14 cellular contexts compared by ENCODE assay signal in genomic region chr10:96325719-96326373, GRCh38. TPM values are rescaled to one million over a fixed set of nuclear protein-coding genes. Genes with fewer than 3 reads are reported as not detected.
DNase-seq lines count a peak whose midpoint lies in the region; ATAC-seq and TF ChIP-seq lines count a peak whose summit lies in the region.
"Had no signal": no experiment of that assay in that cellular context is flagged by ENCODE, and none has a peak within 500 bp of the region (broad histone marks: within the 10 kb centered on the region; RNA-seq: fewer than 3 reads in every experiment).

No MANE protein-coding gene starts in this region.

- H3K4me3 ChIP-seq in MG63 (no peak overlapping the region), suprapubic skin (no peak overlapping the region)
- H3K4me3 ChIP-seq: gastrocnemius medialis, lower lobe of right lung, thyroid gland had no signal

- H3K9me3 ChIP-seq in MG63: no peaks in the 10 kb centered on the region
- H3K9me3 ChIP-seq in suprapubic skin: no peaks in the 10 kb centered on the region
- H3K9me3 ChIP-seq: gastrocnemius medialis, lower lobe of right lung, thyroid gland had no signal

- H3K36me3 ChIP-seq in MG63 (no peaks in the 10 kb centered on the region), suprapubic skin (no peaks in the 10 kb centered on the region)
- H3K36me3 ChIP-seq: gastrocnemius medialis, lower lobe of right lung, thyroid gland had no signal

- no peaks in the 10 kb centered on the region; the same call in 1 of the 2 replicates for H3K27me3 ChIP-seq in MG63
- H3K27me3 ChIP-seq in suprapubic skin: peaks cover 37% of the 10 kb centered on the region
- H3K27me3 ChIP-seq: gastrocnemius medialis, thyroid gland had no signal

- TF ChIP-seq CTCF in suprapubic skin (IDR thresholded peaks at IDR 0.05): no peak

- DNase-seq in MG63: no peak
- DNase-seq in ureter (ENCODE audit: low spot score): no peak
- no peak for DNase-seq in suprapubic skin (ENCODE audit: low spot score in 2 of 2)
- no peak for DNase-seq in UCSD-AML1 (lab: John Stamatoyannopoulos, UW; ENCODE audit: unreplicated experiment)
- DNase-seq: activated CD4-positive, alpha-beta T cell treated with anti-CD3 and anti-CD28 coated beads for 1 hour; gastrocnemius medialis; lower lobe of right lung; stimulated activated CD4-positive, alpha-beta T cell treated with anti-CD3 and anti-CD28 coated beads, Interleukin-4, amount 100 ng/mL, for 24 hours; thyroid gland had no signal

- no peak overlapping the region for H3K27ac ChIP-seq in suprapubic skin
- H3K27ac ChIP-seq: gastrocnemius medialis, lower lobe of right lung, parathyroid adenoma, thyroid gland had no signal

- no peak for TF ChIP-seq POLR2A in suprapubic skin (IDR thresholded peaks at IDR 0.05)

- TF ChIP-seq EP300 in suprapubic skin (IDR thresholded peaks at IDR 0.05): no peak

- ATAC-seq in GM18498 (IDR thresholded peaks at IDR 0.05; ENCODE audit: unreplicated experiment) (peak; percentile 89), GM19324 (IDR thresholded peaks at IDR 0.05; ENCODE audit: low FRiP score, unreplicated experiment) (peak; percentile 60), HG02642 (IDR thresholded peaks at IDR 0.05; ENCODE audit: poor library complexity, unreplicated experiment) (peak; percentile 93), HG03439 (IDR thresholded peaks at IDR 0.05; ENCODE audit: unreplicated experiment) (peak; percentile 92)
- ATAC-seq: gastrocnemius medialis, lower lobe of right lung had no signal

- WGBS in suprapubic skin: 71% methylated on average over 4 of the region's 4 CpGs

- no peaks in the 10 kb centered on the region for H3K4me1 ChIP-seq in suprapubic skin
- H3K4me1 ChIP-seq: gastrocnemius medialis, lower lobe of right lung, parathyroid adenoma, thyroid gland had no signal

RNA-seq across cellular contexts. Expression of gene DNTT, which starts 21.6 kb away (rescaled TPM):
- not detected in 2 replicates for total RNA-seq in MG63 (2014; rRNA removed; shearing (Covaris generic); ENCODE audit: low replicate concordance)
- not detected for total RNA-seq in ureter
- not detected for total RNA-seq in suprapubic skin
- total RNA-seq: gastrocnemius medialis, lower lobe of right lung had no signal

RNA-seq across cellular contexts. Expression of gene OPALIN, which starts 33.0 kb away (rescaled TPM):
- total RNA-seq in MG63 (2014; rRNA removed; shearing (Covaris generic); ENCODE audit: low replicate concordance): not detected in 2 replicates
- total RNA-seq in ureter: not detected
- total RNA-seq in suprapubic skin: not detected
- total RNA-seq: gastrocnemius medialis, lower lobe of right lung, thyroid gland had no signal

RNA-seq across cellular contexts. Expression of gene BLNK, which starts 54.5 kb away (rescaled TPM):
- not detected in 2 replicates for total RNA-seq in MG63 (2014; rRNA removed; shearing (Covaris generic); ENCODE audit: low replicate concordance)
- total RNA-seq in ureter (56.4 TPM), suprapubic skin (1 to 10 TPM; 4.7 to 9.7 (median 5.7) TPM)
